19 cellular contexts compared by ENCODE assay signal in genomic region chr1:53311909-53312305, GRCh38. TPM values are rescaled to one million over a fixed set of nuclear protein-coding genes. Genes with fewer than 3 reads are reported as not detected.
A peak's percentile ranks its signal among the peaks of the same experiment; 100 is the strongest.
DNase-seq lines count a peak whose midpoint lies in the region; ATAC-seq and TF ChIP-seq lines count a peak whose summit lies in the region.
"Had no signal": no experiment of that assay in that cellular context is flagged by ENCODE, and none has a peak within 500 bp of the region (broad histone marks: within the 10 kb centered on the region; RNA-seq: fewer than 3 reads in every experiment).

No MANE protein-coding gene starts in this region.

- H3K27ac ChIP-seq in angular gyrus (ENCODE audit: low read depth, low read length): peak overlapping the region; percentile 29
- no peak overlapping the region for H3K27ac ChIP-seq in testis
- H3K27ac ChIP-seq: GM23248 had no signal

- peaks cover 3% of the 10 kb centered on the region for H3K4me1 Mint-ChIP-seq in activated T-cell treated with anti-CD3 and anti-CD28 coated beads, Interleukin-2, amount 50 U/mL, for 24 hours (ENCODE audit: low read depth)
- H3K4me1 Mint-ChIP-seq in activated T-cell treated with anti-CD3 and anti-CD28 coated beads, Interleukin-2, amount 50 U/mL, for 72 hours (ENCODE audit: low read depth): peaks cover 5% of the 10 kb centered on the region
- H3K4me1 Mint-ChIP-seq in neural crest cell: peaks cover 38% of the 10 kb centered on the region

- WGBS in testis, 2 donors: 60 to 82% methylated on average over 6 to 7 of the region's 7 CpGs

- TF ChIP-seq CTCF in neural crest cell (conservative IDR thresholded peaks at IDR 0.05) (no peak), testis (IDR thresholded peaks at IDR 0.05) (no peak)

- H3K36me3 Mint-ChIP-seq in activated T-cell treated with anti-CD3 and anti-CD28 coated beads, Interleukin-2, amount 50 U/mL, for 24 hours (ENCODE audit: low read depth): peaks cover 93% of the 10 kb centered on the region
- peaks cover 1 to 8% of the 10 kb centered on the region in 2 donors for H3K36me3 Mint-ChIP-seq in activated T-cell treated with anti-CD3 and anti-CD28 coated beads, Interleukin-2, amount 50 U/mL, for 72 hours (ENCODE audit: insufficient read depth in 2 of 2)
- no peaks in the 10 kb centered on the region for H3K36me3 Mint-ChIP-seq in neural crest cell (ENCODE audit: low read depth)

- no peak overlapping the region for H3K4me3 Mint-ChIP-seq in activated T-cell treated with anti-CD3 and anti-CD28 coated beads, Interleukin-2, amount 50 U/mL, for 24 hours
- H3K4me3 Mint-ChIP-seq in activated T-cell treated with anti-CD3 and anti-CD28 coated beads, Interleukin-2, amount 50 U/mL, for 72 hours: no peak overlapping the region
- no peak overlapping the region for H3K4me3 Mint-ChIP-seq in neural crest cell
- H3K4me3 Mint-ChIP-seq: CD4-positive, CD25-positive, alpha-beta regulatory T cell had no signal

- no peak for DNase-seq in activated T-cell treated with anti-CD3 and anti-CD28 coated beads, Interleukin-2, amount 50 U/mL, for 24 hours
- DNase-seq in activated T-cell treated with anti-CD3 and anti-CD28 coated beads, Interleukin-2, amount 50 U/mL, for 72 hours: no peak
- DNase-seq in NCI-H1694 treated with DMSO at 0.1 percent for 48 hours (lab: John Stamatoyannopoulos, UW) (peak; percentile 72), neural crest cell (ENCODE audit: low read depth, low spot score) (no peak), cardiac septum (ENCODE audit: low spot score) (no peak), testis (no peak)
- DNase-seq: CD4-positive, CD25-positive, alpha-beta regulatory T cell; DMS79; GM23248; MV-4-11; NCI-H1417 treated with DMSO at 0.1 percent for 48 hours; NCI-H2107; NCI-H345; NCI-H748 treated with DMSO at 0.1 percent for 48 hours; Right ventricle myocardium superior had no signal

- H3K36me3 ChIP-seq in testis (ENCODE audit: low read depth, missing control alignments): no peaks in the 10 kb centered on the region

- no peak for ATAC-seq in activated T-cell treated with anti-CD3 and anti-CD28 coated beads, Interleukin-2, amount 50 U/mL, for 72 hours (replicated peaks in 1 of 2)
- ATAC-seq in GM19328 (IDR thresholded peaks at IDR 0.05; ENCODE audit: unreplicated experiment): no peak
- ATAC-seq: GM12878, Panc1 had no signal

- no peaks in the 10 kb centered on the region for H3K27me3 ChIP-seq in testis

- TF ChIP-seq POLR2A in testis (IDR thresholded peaks at IDR 0.05): no peak

- peaks cover 22% of the 10 kb centered on the region for H3K4me1 ChIP-seq in testis

- no peaks in the 10 kb centered on the region for H3K27me3 Mint-ChIP-seq in activated T-cell treated with anti-CD3 and anti-CD28 coated beads, Interleukin-2, amount 50 U/mL, for 24 hours
- H3K27me3 Mint-ChIP-seq in activated T-cell treated with anti-CD3 and anti-CD28 coated beads, Interleukin-2, amount 50 U/mL, for 72 hours (ENCODE audit: low read depth): no peaks in the 10 kb centered on the region
- no peaks in the 10 kb centered on the region for H3K27me3 Mint-ChIP-seq in neural crest cell (ENCODE audit: low read depth)
- H3K27me3 Mint-ChIP-seq: CD4-positive, CD25-positive, alpha-beta regulatory T cell had no signal

- peak overlapping the region; percentile 55 for H3K27ac Mint-ChIP-seq in activated T-cell treated with anti-CD3 and anti-CD28 coated beads, Interleukin-2, amount 50 U/mL, for 24 hours
- H3K27ac Mint-ChIP-seq in activated T-cell treated with anti-CD3 and anti-CD28 coated beads, Interleukin-2, amount 50 U/mL, for 72 hours: no peak overlapping the region
- H3K27ac Mint-ChIP-seq in neural crest cell (ENCODE audit: unreplicated experiment): peak overlapping the region; percentile 83

- H3K9me3 ChIP-seq in testis: no peaks in the 10 kb centered on the region

- intact Hi-C loops in cardiac septum (cut with DNase I) (no loop called here), testis (cut with DNase I; ENCODE audit: low total_unique reads) (no loop called here)

- no peak overlapping the region for H3K4me3 ChIP-seq in testis
- H3K4me3 ChIP-seq: GM12878, GM23248 had no signal

- H3K9me3 Mint-ChIP-seq in activated T-cell treated with anti-CD3 and anti-CD28 coated beads, Interleukin-2, amount 50 U/mL, for 24 hours: no peaks in the 10 kb centered on the region
- H3K9me3 Mint-ChIP-seq in activated T-cell treated with anti-CD3 and anti-CD28 coated beads, Interleukin-2, amount 50 U/mL, for 72 hours: no peaks in the 10 kb centered on the region
- H3K9me3 Mint-ChIP-seq in neural crest cell: no peaks in the 10 kb centered on the region
- H3K9me3 Mint-ChIP-seq: CD4-positive, CD25-positive, alpha-beta regulatory T cell had no signal

RNA-seq across cellular contexts. Expression of gene LRP8, which starts 16.0 kb away (rescaled TPM):
- 10 to 100 TPM; 31.4 to 36.5 TPM for total RNA-seq in activated T-cell treated with anti-CD3 and anti-CD28 coated beads, Interleukin-2, amount 50 U/mL, for 72 hours
- total RNA-seq in neural crest cell (49.7 and 59.5 TPM in 2 replicates), cardiac septum (2.3 TPM), testis (100 to 1,000 TPM; 223 to 253 TPM)
- polyA plus RNA-seq in testis (ENCODE audit: insufficient read depth, low read depth, low replicate concordance): 64.3 TPM
